Comparison of ENCODE assay signal across 28 cellular contexts in the genomic region with DNA sequence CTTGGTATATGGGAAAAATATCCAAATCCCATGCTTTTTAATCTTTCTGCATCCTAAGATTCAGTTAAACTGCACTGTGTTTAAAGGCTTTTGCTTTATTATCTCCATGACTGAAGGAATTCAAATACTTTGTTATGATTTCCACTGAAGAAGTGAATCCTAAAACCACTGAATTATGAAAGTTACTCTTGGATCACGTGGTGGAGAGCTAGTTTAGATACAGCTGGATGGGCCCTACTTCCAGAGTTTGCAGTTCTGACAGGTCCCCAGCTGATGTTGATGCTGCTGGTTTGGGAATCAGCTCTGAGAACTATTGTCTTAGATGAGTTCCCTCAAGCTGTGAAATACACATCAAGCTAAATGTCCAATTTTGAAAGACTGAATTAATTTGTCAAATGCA. TPM values are rescaled to one million over a fixed set of nuclear protein-coding genes. Genes with fewer than 3 reads are reported as not detected.
DNase-seq lines count a peak whose midpoint lies in the region; ATAC-seq and TF ChIP-seq lines count a peak whose summit lies in the region.
"Had no signal": no experiment of that assay in that cellular context is flagged by ENCODE, and none has a peak within 500 bp of the region (broad histone marks: within the 10 kb centered on the region; RNA-seq: fewer than 3 reads in every experiment).

No MANE protein-coding gene starts in this region.

- TF ChIP-seq EP300 in upper lobe of left lung (IDR thresholded peaks at IDR 0.05) = no peak

- intact Hi-C loops in breast epithelium (cut with DNase I; ENCODE audit: low total_unique reads) = no loop called here
- intact Hi-C loops in mammary epithelial cell (cut with micrococcal nuclease) = no loop called here
- intact Hi-C loops in head of caudate nucleus (cut with DNase I) = no loop called here

- in situ Hi-C loops in mammary epithelial cell (cut with MboI; ENCODE audit: low sequenced_read_pairs in 2 of 2) = no loop called here

- no peaks in the 10 kb centered on the region for H3K27me3 ChIP-seq in breast epithelium
- no peaks in the 10 kb centered on the region for H3K27me3 ChIP-seq in mammary epithelial cell (ENCODE audit: insufficient read depth, low read length)
- H3K27me3 ChIP-seq in upper lobe of left lung = no peaks in the 10 kb centered on the region
- H3K27me3 ChIP-seq: BLaER1, colonic mucosa had no signal

- peaks cover 94% of the 10 kb centered on the region for H3K79me2 ChIP-seq in mammary epithelial cell (ENCODE audit: insufficient read depth, low read length)

- TF ChIP-seq CTCF in breast epithelium (IDR thresholded peaks at IDR 0.05) = no peak
- no peak for TF ChIP-seq CTCF in mammary epithelial cell (conservative IDR thresholded peaks at IDR 0.05 in 1 of 2, IDR thresholded peaks at IDR 0.05 in 1 of 2; ENCODE audit: extremely low read depth in 1 of 2, insufficient read depth in 1 of 2, low read depth in 1 of 2, low read length in 2 of 2)
- TF ChIP-seq CTCF in fibroblast of the aortic adventitia (IDR thresholded peaks at IDR 0.05; ENCODE audit: insufficient read depth, low read length) = no peak
- TF ChIP-seq CTCF in osteocyte (IDR thresholded peaks at IDR 0.05) = no peak
- TF ChIP-seq CTCF in upper lobe of left lung (IDR thresholded peaks at IDR 0.05) = no peak

- no peak for ATAC-seq in upper lobe of left lung (ENCODE audit: low FRiP score in 2 of 2)
- ATAC-seq in HG03439 (IDR thresholded peaks at IDR 0.05; ENCODE audit: unreplicated experiment) = no peak
- ATAC-seq: activated CD8-positive, alpha-beta T cell treated with anti-CD3 and anti-CD28 coated beads, Interleukin-2, amount 10 ng/mL, durations not matched to agents 7 days and 5 days; left colon; right cardiac atrium had no signal

- H3K36me3 Mint-ChIP-seq in osteocyte (ENCODE audit: unreplicated experiment) = peaks cover 32% of the 10 kb centered on the region
- H3K36me3 Mint-ChIP-seq: activated naive CD4-positive, alpha-beta T cell treated with anti-CD3 and anti-CD28 coated beads, Interleukin-2, amount 50 U/mL, for 24 hours had no signal

- no peak overlapping the region for H3K4me2 ChIP-seq in mammary epithelial cell (ENCODE audit: insufficient read depth, low read depth, low read length)

- TF ChIP-seq POLR2A in breast epithelium (IDR thresholded peaks at IDR 0.05) (no peak), upper lobe of left lung (IDR thresholded peaks at IDR 0.05) (no peak)

- H3K4me3 ChIP-seq in breast epithelium = peak overlapping the region in 1 of 3 donors; percentile 85
- no peak overlapping the region for H3K4me3 ChIP-seq in mammary epithelial cell (replicated peaks in 1 of 3; ENCODE audit: insufficient read depth in 1 of 3, low read depth in 2 of 3, low read length in 3 of 3)
- peak overlapping the region; percentile 89 for H3K4me3 ChIP-seq in fibroblast of the aortic adventitia (ENCODE audit: low read depth, low read length)
- H3K4me3 ChIP-seq in upper lobe of left lung = no peak overlapping the region
- H3K4me3 ChIP-seq: BLaER1, colonic mucosa had no signal

- no peaks in the 10 kb centered on the region for H3K27me3 Mint-ChIP-seq in osteocyte (ENCODE audit: unreplicated experiment)
- H3K27me3 Mint-ChIP-seq: type B pancreatic cell had no signal

- no peak for DNase-seq in breast epithelium (ENCODE audit: low spot score in 2 of 2)
- no peak for DNase-seq in mammary epithelial cell
- peak; percentile 37 for DNase-seq in fibroblast of the aortic adventitia (ENCODE audit: low read depth)
- DNase-seq in osteocyte (ENCODE audit: extremely low spot score, unreplicated experiment) = no peak
- no peak for DNase-seq in upper lobe of left lung
- no peak for DNase-seq in NCI-H1436 treated with DMSO at 0.1 percent for 48 hours (lab: John Stamatoyannopoulos, UW)
- DNase-seq in head of caudate nucleus = no peak
- DNase-seq: 8988T; activated CD4-positive, CD25-positive, alpha-beta regulatory T cell; activated CD8-positive, alpha-beta T cell treated with anti-CD3 and anti-CD28 coated beads, Interleukin-2, amount 10 ng/mL, durations not matched to agents 7 days and 5 days; activated T-cell treated with anti-CD3 and anti-CD28 coated beads, Interleukin-2, amount 50 U/mL, for 24 hours; colonic mucosa; foreskin melanocyte; GOT3; left colon; NCI-H1105 treated with DMSO at 0.1 percent for 48 hours; NCI-H2171; NCI-H526 treated with DMSO at 0.1 percent for 48 hours; occipital lobe; OCI-M1; right cardiac atrium; SHP77; stimulated activated naive CD4-positive, alpha-beta T cell; T-helper 2 cell had no signal

- CTCF ChIA-PET in mammary epithelial cell (lab: Charles Lee; ENCODE audit: low non-redundant PET) = no interaction called here

- BruUV-seq in mammary epithelial cell (replicated peaks; lab: Mats Ljungman, UMichigan) = no TSS peak

- H2AFZ ChIP-seq in mammary epithelial cell (ENCODE audit: low read depth, low read length) = no peak overlapping the region

- H3K4me3 Mint-ChIP-seq in osteocyte (ENCODE audit: unreplicated experiment) = no peak overlapping the region
- H3K4me3 Mint-ChIP-seq: activated CD8-positive, alpha-beta T cell treated with anti-CD3 and anti-CD28 coated beads, Interleukin-2, amount 10 ng/mL, durations not matched to agents 7 days and 5 days; activated naive CD4-positive, alpha-beta T cell treated with anti-CD3 and anti-CD28 coated beads, Interleukin-2, amount 50 U/mL, for 24 hours; activated T-cell treated with anti-CD3 and anti-CD28 coated beads, Interleukin-2, amount 50 U/mL, for 24 hours had no signal

- peaks cover 3 to 31% of the 10 kb centered on the region in 2 donors for H3K4me1 ChIP-seq in breast epithelium
- H3K4me1 ChIP-seq in mammary epithelial cell (ENCODE audit: insufficient read depth, low read length) = peaks cover 29% of the 10 kb centered on the region
- peaks cover 35 to 53% (median 43%) of the 10 kb centered on the region in 4 donors for H3K4me1 ChIP-seq in upper lobe of left lung
- H3K4me1 ChIP-seq: colonic mucosa had no signal

- WGBS in mammary epithelial cell (ENCODE audit: low coverage, missing lambda C conversion rate) = 100% methylated on average over 1 of the region's 1 CpG
- 33 to 47% methylated on average over 1 of the region's 1 CpG for WGBS in upper lobe of left lung, 2 donors

- H3K27ac ChIP-seq in breast epithelium = peak overlapping the region; percentile 93 to 95
- H3K27ac ChIP-seq in mammary epithelial cell (ENCODE audit: insufficient read depth, low read depth, low read length) = no peak overlapping the region
- peak overlapping the region; percentile 60 to 90 (median 87) for H3K27ac ChIP-seq in upper lobe of left lung
- H3K27ac ChIP-seq: BLaER1, colonic mucosa had no signal

- H3K9ac ChIP-seq in mammary epithelial cell (ENCODE audit: insufficient read depth, low read length) = no peak overlapping the region
- H3K9ac ChIP-seq: BLaER1 had no signal

- H3K36me3 ChIP-seq in breast epithelium (no peaks in the 10 kb centered on the region), mammary epithelial cell (ENCODE audit: insufficient read depth, low read length) (no peaks in the 10 kb centered on the region), upper lobe of left lung (peaks cover 0 to 5% (median 2%) of the 10 kb centered on the region in 4 donors)
- H3K36me3 ChIP-seq: BLaER1, colonic mucosa had no signal

- H3K4me1 Mint-ChIP-seq in osteocyte (ENCODE audit: unreplicated experiment) = peaks cover 73% of the 10 kb centered on the region

- no peaks in the 10 kb centered on the region for H3K9me3 Mint-ChIP-seq in osteocyte (ENCODE audit: unreplicated experiment)
- H3K9me3 Mint-ChIP-seq: activated naive CD4-positive, alpha-beta T cell treated with anti-CD3 and anti-CD28 coated beads, Interleukin-2, amount 50 U/mL, for 24 hours; activated T-cell treated with anti-CD3 and anti-CD28 coated beads, Interleukin-2, amount 50 U/mL, for 24 hours; type B pancreatic cell had no signal

- no peaks in the 10 kb centered on the region for H4K20me1 ChIP-seq in mammary epithelial cell (ENCODE audit: insufficient read depth, low read length)
- H4K20me1 ChIP-seq: BLaER1 had no signal

- H3K27ac Mint-ChIP-seq in osteocyte (ENCODE audit: unreplicated experiment) = peak overlapping the region; percentile 19
- H3K27ac Mint-ChIP-seq: activated CD8-positive, alpha-beta T cell treated with anti-CD3 and anti-CD28 coated beads, Interleukin-2, amount 10 ng/mL, durations not matched to agents 7 days and 5 days; activated naive CD4-positive, alpha-beta T cell treated with anti-CD3 and anti-CD28 coated beads, Interleukin-2, amount 50 U/mL, for 24 hours; activated T-cell treated with anti-CD3 and anti-CD28 coated beads, Interleukin-2, amount 50 U/mL, for 24 hours; type B pancreatic cell had no signal

- dilution Hi-C loops in mammary epithelial cell (cut with HindIII; ENCODE audit: low sequenced_read_pairs) = no loop called here

- H3K9me3 ChIP-seq in breast epithelium (no peaks in the 10 kb centered on the region), mammary epithelial cell (replicated peaks; ENCODE audit: insufficient read depth, low read length) (no peaks in the 10 kb centered on the region), upper lobe of left lung (no peaks in the 10 kb centered on the region)
- H3K9me3 ChIP-seq: BLaER1, colonic mucosa had no signal

RNA-seq across cellular contexts. Expression of a gene that starts 5.0 kb away (rescaled TPM):
- total RNA-seq in breast epithelium (100 to 1,000 TPM; 112 to 240 (median 119) TPM), mammary epithelial cell (10 to 100 TPM; 33.8 to 67.7 TPM), fibroblast of the aortic adventitia (ENCODE audit: low replicate concordance) (217 and 1,070 TPM in 2 replicates), osteocyte (186 and 195 TPM in 2 replicates), upper lobe of left lung (100 to 1,000 TPM; 100 to 177 (median 144) TPM)
- 16.0 TPM for polyA plus RNA-seq in mammary epithelial cell
- 28.2 TPM for polyA minus RNA-seq in mammary epithelial cell
- total RNA-seq: activated CD8-positive, alpha-beta T cell treated with anti-CD3 and anti-CD28 coated beads, Interleukin-2, amount 10 ng/mL, durations not matched to agents 7 days and 5 days had no signal

RNA-seq across cellular contexts. Expression of a gene that starts 55.5 kb away (rescaled TPM):
- 1 to 10 TPM in 1 of 3 donors, not detected in 2; 1.8 TPM for total RNA-seq in breast epithelium
- under 1 TPM in 1 of 2 donors, not detected in 1; under 0.01 TPM for total RNA-seq in mammary epithelial cell
- polyA plus RNA-seq in mammary epithelial cell = not detected
- polyA minus RNA-seq in mammary epithelial cell = not detected
- not detected in 2 replicates for total RNA-seq in fibroblast of the aortic adventitia (ENCODE audit: low replicate concordance)
- not detected in 2 replicates for total RNA-seq in osteocyte
- under 1 TPM in 2 of 6 donors, not detected in 4; 0.31 to 0.51 TPM for total RNA-seq in upper lobe of left lung
- total RNA-seq: activated CD8-positive, alpha-beta T cell treated with anti-CD3 and anti-CD28 coated beads, Interleukin-2, amount 10 ng/mL, durations not matched to agents 7 days and 5 days; left colon; occipital lobe had no signal
- polyA plus RNA-seq: right cardiac atrium had no signal
